ENCODE assay signal across 8 cellular contexts in the genomic region with DNA sequence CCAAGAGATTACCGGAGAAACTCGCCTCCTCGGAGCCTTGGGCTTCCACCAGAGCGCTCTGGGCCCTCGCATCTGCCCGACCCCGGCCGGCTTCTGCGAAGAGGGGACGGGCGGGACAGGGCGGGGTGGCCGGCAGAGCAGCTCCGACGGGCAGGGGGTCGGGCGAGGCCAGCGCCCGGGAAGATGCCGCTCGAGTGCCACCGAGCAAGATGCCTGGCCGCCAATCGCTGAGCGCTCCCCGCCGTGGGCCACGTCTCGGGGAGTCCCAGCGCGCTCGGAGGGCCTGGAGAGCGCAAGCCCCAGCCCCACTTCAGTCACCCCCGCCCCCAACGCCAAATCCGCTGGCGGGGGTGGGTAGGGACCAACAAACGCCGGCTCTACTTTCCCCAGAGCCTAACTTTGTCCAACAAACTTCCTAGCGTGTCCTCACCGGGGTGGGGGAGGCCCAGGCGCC. TPM values are rescaled to one million over a fixed set of nuclear protein-coding genes. Genes with fewer than 3 reads are reported as not detected.
A peak's percentile ranks its signal among the peaks of the same experiment; 100 is the strongest.
DNase-seq lines count a peak whose midpoint lies in the region; ATAC-seq and TF ChIP-seq lines count a peak whose summit lies in the region.

No MANE protein-coding gene starts in this region.

- H3K27ac Mint-ChIP-seq in endodermal cell (peak overlapping the region; percentile 94), naive B cell (peak overlapping the region in 4 of 6 donors; percentile 81 to 93 (median 92))

- TF ChIP-seq CTCF in Peyer's patch (IDR thresholded peaks at IDR 0.05) (no peak), endodermal cell (conservative IDR thresholded peaks at IDR 0.05) (no peak)

- ATAC-seq in GM18511 (IDR thresholded peaks at IDR 0.05; ENCODE audit: unreplicated experiment) (peak; percentile 44), naive B cell (ENCODE audit: low read depth in 2 of 2) (peak; percentile 53 to 54)

- peak overlapping the region; percentile 80 for H3K9ac ChIP-seq in endodermal cell (ENCODE audit: extremely low read depth, low read length, poor library complexity, severe bottlenecking)

- H3K4me1 Mint-ChIP-seq in endodermal cell (peaks cover 43% of the 10 kb centered on the region), naive B cell (peaks cover 32 to 47% (median 38%) of the 10 kb centered on the region in 3 donors)

- DNase-seq in HEK293T (ENCODE audit: extremely low spot score) = peak; percentile 37
- DNase-seq in Peyer's patch = peak in 1 of 3 donors; percentile 60
- DNase-seq in endodermal cell = no peak
- peak; percentile 32 for DNase-seq in naive B cell
- DNase-seq in pons (ENCODE audit: low spot score) = no peak
- no peak for DNase-seq in NCI-H345 treated with DMSO at 0.1 percent for 48 hours (lab: John Stamatoyannopoulos, UW; ENCODE audit: unreplicated experiment)
- DNase-seq in NCI-H128 (lab: John Stamatoyannopoulos, UW; ENCODE audit: unreplicated experiment) = no peak

- CTCF ChIA-PET in HEK293T (lab: Yijun Ruan, JAX) = interaction anchor here (1.2 kb wide), 1 partner anchor 50 kb away, joined by 6 read pairs; no protein-coding TSS in a partner anchor

- H3K9me3 ChIP-seq in Peyer's patch (no peaks in the 10 kb centered on the region), endodermal cell (ENCODE audit: control insufficient read depth, low read length) (no peaks in the 10 kb centered on the region)

- H3K4me3 Mint-ChIP-seq in endodermal cell (peak overlapping the region; percentile 82), naive B cell (peak overlapping the region; percentile 85 to 100 (median 96))

- POLR2A ChIA-PET in HEK293T (lab: Yijun Ruan, JAX) = interaction anchor here (1.2 to 1.9 kb wide), 2 partner anchors 10 to 165 kb away, joined by 3 to 5 read pairs; no protein-coding TSS in a partner anchor

- H3K27ac ChIP-seq in Peyer's patch (peak overlapping the region; percentile 31 to 79 (median 74)), endodermal cell (ENCODE audit: low read depth, low read length) (peak overlapping the region; percentile 76)

- peaks cover 11% of the 10 kb centered on the region for H3K36me3 Mint-ChIP-seq in endodermal cell (ENCODE audit: low read depth)
- no peaks in the 10 kb centered on the region for H3K36me3 Mint-ChIP-seq in naive B cell

- no peaks in the 10 kb centered on the region for H3K27me3 ChIP-seq in Peyer's patch
- no peaks in the 10 kb centered on the region for H3K27me3 ChIP-seq in endodermal cell (ENCODE audit: control insufficient read depth, insufficient read depth, low read length, poor library complexity, severe bottlenecking)

- H3K4me1 ChIP-seq in Peyer's patch (peaks cover 0 to 6% (median 4%) of the 10 kb centered on the region in 4 donors), endodermal cell (ENCODE audit: control insufficient read depth, insufficient read depth, low read length) (peaks cover 9% of the 10 kb centered on the region)

- H3K4me3 ChIP-seq in Peyer's patch (peak overlapping the region; percentile 67 to 74 (median 72)), endodermal cell (ENCODE audit: low read length) (peak overlapping the region; percentile 96)

- H3K9me3 Mint-ChIP-seq in endodermal cell = no peaks in the 10 kb centered on the region
- no peaks in the 10 kb centered on the region for H3K9me3 Mint-ChIP-seq in naive B cell

- H3K36me3 ChIP-seq in Peyer's patch = no peaks in the 10 kb centered on the region
- peaks cover 29% of the 10 kb centered on the region for H3K36me3 ChIP-seq in endodermal cell (ENCODE audit: control insufficient read depth, insufficient read depth, low read length)

- no peak for TF ChIP-seq POLR2A in Peyer's patch (IDR thresholded peaks at IDR 0.05)

- WGBS in endodermal cell (ENCODE audit: insufficient coverage in 1 of 2, insufficient read length in 1 of 2), 2 experiments = 0 to 1% methylated on average over 26 to 42 of the region's 42 CpGs

- H3K27me3 Mint-ChIP-seq in endodermal cell (ENCODE audit: insufficient read depth) (peaks cover 4% of the 10 kb centered on the region), naive B cell (no peaks in the 10 kb centered on the region)

TF ChIP-seq in HEK293T, 16 proteins besides CTCF, POLR2A, EP300 and RAD21:
- no peak for TF ChIP-seq ELF4 (IDR thresholded peaks at IDR 0.05)
- TF ChIP-seq TARDBP (IDR thresholded peaks at IDR 0.05) = no peak
- no peak for TF ChIP-seq NFRKB (IDR thresholded peaks at IDR 0.05)
- TF ChIP-seq FOXA1 (IDR thresholded peaks at IDR 0.05) = no peak

RNA-seq across cellular contexts. Expression of gene BCAR3, which starts 0.5 kb away (rescaled TPM):
- total RNA-seq in Peyer's patch (10 to 100 TPM; 17.3 to 72.7 (median 54.2) TPM), endodermal cell (10 to 100 TPM; 32.7 to 48.7 TPM)
- polyA plus RNA-seq in endodermal cell (2013, experiment 1 of 2) = 23.9 TPM
- polyA plus RNA-seq in endodermal cell (2013, experiment 2 of 2) = 30.7 TPM
- 1 to 10 TPM in 4 of 6 donors, under 1 TPM in 1, not detected in 1; 0.73 to 3.2 (median 1.7) TPM for polyA plus RNA-seq in naive B cell (ENCODE audit: low read depth in 6 of 6)

Comparison
In these comparisons a context has a peak if more than half of its experiments do, and no peak if none do; other contexts are left out.
1. DNase-seq: peak in HEK293T (single experiment) and naive B cell (single experiment); none in endodermal cell (single experiment), pons (single experiment), NCI-H345 treated with DMSO at 0.1 percent for 48 hours (single experiment) and NCI-H128 (single experiment).